ENCODE assay signal across 1 cellular context in genomic region chrX:1453951-1454785, GRCh38.
TF ChIP-seq lines count a peak whose summit lies in the region.

No MANE protein-coding gene starts in this region.

TF ChIP-seq in HepG2, 621 proteins besides CTCF, POLR2A, EP300 and RAD21 (continued from another document and continues in another):
- TF ChIP-seq ZBTB3 (CRISPR knock-in tag; IDR thresholded peaks at IDR 0.05; ENCODE audit: borderline replicate concordance, low read depth) = no peak
- no peak for TF ChIP-seq MIER2 (CRISPR knock-in tag; IDR thresholded peaks at IDR 0.05)
- no peak for TF ChIP-seq TBL1XR1 (IDR thresholded peaks at IDR 0.05; ENCODE audit: borderline replicate concordance, low read length, partially characterized antibody)
- no peak for TF ChIP-seq WIZ (CRISPR knock-in tag; IDR thresholded peaks at IDR 0.05)
- TF ChIP-seq, protein P1, sequence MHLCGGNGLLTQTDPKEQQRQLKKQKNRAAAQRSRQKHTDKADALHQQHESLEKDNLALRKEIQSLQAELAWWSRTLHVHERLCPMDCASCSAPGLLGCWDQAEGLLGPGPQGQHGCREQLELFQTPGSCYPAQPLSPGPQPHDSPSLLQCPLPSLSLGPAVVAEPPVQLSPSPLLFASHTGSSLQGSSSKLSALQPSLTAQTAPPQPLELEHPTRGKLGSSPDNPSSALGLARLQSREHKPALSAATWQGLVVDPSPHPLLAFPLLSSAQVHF (CRISPR knock-in tag; IDR thresholded peaks at IDR 0.05) = no peak
- TF ChIP-seq ZSCAN25 (CRISPR knock-in tag; IDR thresholded peaks at IDR 0.05) = no peak
- no peak for TF ChIP-seq ATF3 (CRISPR knock-in tag; IDR thresholded peaks at IDR 0.05)
- no peak for TF ChIP-seq FOXA1 (IDR thresholded peaks at IDR 0.05)
- no peak for TF ChIP-seq FOXA1 (CRISPR knock-in tag; IDR thresholded peaks at IDR 0.05)
- TF ChIP-seq NR2F2 (IDR thresholded peaks at IDR 0.05; ENCODE audit: borderline replicate concordance, low read depth) = no peak
- TF ChIP-seq ZNF891 (CRISPR knock-in tag; IDR thresholded peaks at IDR 0.05) = no peak
- peak; percentile 37; the same call in 1 of the 2 replicates for TF ChIP-seq HOXA3 (CRISPR knock-in tag; IDR thresholded peaks at IDR 0.05)
- TF ChIP-seq ZNF883 (CRISPR knock-in tag; IDR thresholded peaks at IDR 0.05; ENCODE audit: not compliant biosample characterization) = no peak
- peak; percentile 64 for TF ChIP-seq XRCC5 (optimal IDR thresholded peaks at IDR 0.05; ENCODE audit: low read length)
- no peak for TF ChIP-seq HNF4G (IDR thresholded peaks at IDR 0.05; ENCODE audit: borderline replicate concordance, low read depth, low read length)
- TF ChIP-seq HNF4G (CRISPR knock-in tag; IDR thresholded peaks at IDR 0.05; ENCODE audit: borderline replicate concordance, low read depth) = no peak
- TF ChIP-seq DNMT3B (CRISPR knock-in tag; conservative IDR thresholded peaks at IDR 0.05) = no peak
- TF ChIP-seq ZNF724P (CRISPR knock-in tag; IDR thresholded peaks at IDR 0.05; ENCODE audit: borderline replicate concordance) = no peak
- TF ChIP-seq SRSF9 (IDR thresholded peaks at IDR 0.05; ENCODE audit: borderline replicate concordance, insufficient read depth, low read depth, low read length, poor library complexity, severe bottlenecking) = no peak
- no peak for TF ChIP-seq NFYB (CRISPR knock-in tag; IDR thresholded peaks at IDR 0.05)
- no peak for TF ChIP-seq GTF3A (CRISPR knock-in tag; conservative IDR thresholded peaks at IDR 0.05)
- TF ChIP-seq ZNF747 (CRISPR knock-in tag; IDR thresholded peaks at IDR 0.05; ENCODE audit: borderline replicate concordance) = no peak
- TF ChIP-seq AFF4 (CRISPR knock-in tag; IDR thresholded peaks at IDR 0.05) = no peak
- TF ChIP-seq ZNF329 (CRISPR knock-in tag; IDR thresholded peaks at IDR 0.05; ENCODE audit: low read depth) = no peak
- peak; percentile 98 for TF ChIP-seq ZBTB7B (CRISPR knock-in tag; IDR thresholded peaks at IDR 0.05)
- no peak for TF ChIP-seq ZFP41 (CRISPR knock-in tag; IDR thresholded peaks at IDR 0.05; ENCODE audit: borderline replicate concordance)
- no peak for TF ChIP-seq RELA (CRISPR knock-in tag; IDR thresholded peaks at IDR 0.05)
- no peak for TF ChIP-seq NFE2 (CRISPR knock-in tag; IDR thresholded peaks at IDR 0.05)
- TF ChIP-seq ZIK1 (CRISPR knock-in tag; IDR thresholded peaks at IDR 0.05; ENCODE audit: borderline replicate concordance, low read depth) = no peak
- no peak for TF ChIP-seq PAWR (CRISPR knock-in tag; IDR thresholded peaks at IDR 0.05; ENCODE audit: borderline replicate concordance)
- TF ChIP-seq NFKB2 (CRISPR knock-in tag; IDR thresholded peaks at IDR 0.05; ENCODE audit: borderline replicate concordance) = peak; percentile 21; the same call in 1 of the 2 replicates
- TF ChIP-seq, protein P2, sequence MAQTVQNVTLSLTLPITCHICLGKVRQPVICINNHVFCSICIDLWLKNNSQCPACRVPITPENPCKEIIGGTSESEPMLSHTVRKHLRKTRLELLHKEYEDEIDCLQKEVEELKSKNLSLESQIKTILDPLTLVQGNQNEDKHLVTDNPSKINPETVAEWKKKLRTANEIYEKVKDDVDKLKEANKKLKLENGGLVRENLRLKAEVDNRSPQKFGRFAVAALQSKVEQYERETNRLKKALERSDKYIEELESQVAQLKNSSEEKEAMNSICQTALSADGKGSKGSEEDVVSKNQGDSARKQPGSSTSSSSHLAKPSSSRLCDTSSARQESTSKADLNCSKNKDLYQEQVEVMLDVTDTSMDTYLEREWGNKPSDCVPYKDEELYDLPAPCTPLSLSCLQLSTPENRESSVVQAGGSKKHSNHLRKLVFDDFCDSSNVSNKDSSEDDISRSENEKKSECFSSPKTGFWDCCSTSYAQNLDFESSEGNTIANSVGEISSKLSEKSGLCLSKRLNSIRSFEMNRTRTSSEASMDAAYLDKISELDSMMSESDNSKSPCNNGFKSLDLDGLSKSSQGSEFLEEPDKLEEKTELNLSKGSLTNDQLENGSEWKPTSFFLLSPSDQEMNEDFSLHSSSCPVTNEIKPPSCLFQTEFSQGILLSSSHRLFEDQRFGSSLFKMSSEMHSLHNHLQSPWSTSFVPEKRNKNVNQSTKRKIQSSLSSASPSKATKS (CRISPR knock-in tag; IDR thresholded peaks at IDR 0.05) = no peak
- TF ChIP-seq ZBTB37 (CRISPR knock-in tag; IDR thresholded peaks at IDR 0.05) = no peak
- TF ChIP-seq SRSF1 (optimal IDR thresholded peaks at IDR 0.05; ENCODE audit: low read depth, low read length) = no peak
- TF ChIP-seq MED8 (CRISPR knock-in tag; IDR thresholded peaks at IDR 0.05; ENCODE audit: insufficient replicate concordance) = no peak
- TF ChIP-seq ZMAT3 (CRISPR knock-in tag; conservative IDR thresholded peaks at IDR 0.05) = no peak
- TF ChIP-seq, protein P3, sequence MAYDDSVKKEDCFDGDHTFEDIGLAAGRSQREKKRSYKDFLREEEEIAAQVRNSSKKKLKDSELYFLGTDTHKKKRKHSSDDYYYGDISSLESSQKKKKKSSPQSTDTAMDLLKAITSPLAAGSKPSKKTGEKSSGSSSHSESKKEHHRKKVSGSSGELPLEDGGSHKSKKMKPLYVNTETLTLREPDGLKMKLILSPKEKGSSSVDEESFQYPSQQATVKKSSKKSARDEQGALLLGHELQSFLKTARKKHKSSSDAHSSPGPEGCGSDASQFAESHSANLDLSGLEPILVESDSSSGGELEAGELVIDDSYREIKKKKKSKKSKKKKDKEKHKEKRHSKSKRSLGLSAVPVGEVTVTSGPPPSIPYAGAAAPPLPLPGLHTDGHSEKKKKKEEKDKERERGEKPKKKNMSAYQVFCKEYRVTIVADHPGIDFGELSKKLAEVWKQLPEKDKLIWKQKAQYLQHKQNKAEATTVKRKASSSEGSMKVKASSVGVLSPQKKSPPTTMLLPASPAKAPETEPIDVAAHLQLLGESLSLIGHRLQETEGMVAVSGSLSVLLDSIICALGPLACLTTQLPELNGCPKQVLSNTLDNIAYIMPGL (CRISPR knock-in tag; IDR thresholded peaks at IDR 0.05; ENCODE audit: borderline replicate concordance in 1 of 2, low read depth in 1 of 2) = peak; percentile 32 to 44; a peak in 1 of 4 replicates
- no peak for TF ChIP-seq TOPORS (CRISPR knock-in tag; IDR thresholded peaks at IDR 0.05)
- no peak for TF ChIP-seq REL (CRISPR knock-in tag; conservative IDR thresholded peaks at IDR 0.05)
- TF ChIP-seq ZNF672 (CRISPR knock-in tag; IDR thresholded peaks at IDR 0.05) = no peak
- no peak for TF ChIP-seq PCBP2 (optimal IDR thresholded peaks at IDR 0.05; ENCODE audit: low read depth, low read length, poor library complexity, severe bottlenecking)
- TF ChIP-seq JDP2 (CRISPR knock-in tag; IDR thresholded peaks at IDR 0.05; ENCODE audit: borderline replicate concordance) = no peak
- no peak for TF ChIP-seq RORA (CRISPR knock-in tag; IDR thresholded peaks at IDR 0.05)
- no peak for TF ChIP-seq ARNT2 (CRISPR knock-in tag; IDR thresholded peaks at IDR 0.05; ENCODE audit: low read depth)
- TF ChIP-seq ZNF382 (CRISPR knock-in tag; IDR thresholded peaks at IDR 0.05; ENCODE audit: borderline replicate concordance) = no peak
- TF ChIP-seq MIXL1 (CRISPR knock-in tag; IDR thresholded peaks at IDR 0.05) = no peak
- TF ChIP-seq CBX1 (IDR thresholded peaks at IDR 0.05; ENCODE audit: low read depth) = peak; percentile 35
- 0 out of 2 replicates have a peak, but pooled peaks have one; percentile 33 for TF ChIP-seq BORCS8-MEF2B (CRISPR knock-in tag; IDR thresholded peaks at IDR 0.05)
- TF ChIP-seq YY1 (IDR thresholded peaks at IDR 0.05; ENCODE audit: insufficient read depth, insufficient replicate concordance, low read depth, low read length) = peak; percentile 21
- TF ChIP-seq, protein P4, sequence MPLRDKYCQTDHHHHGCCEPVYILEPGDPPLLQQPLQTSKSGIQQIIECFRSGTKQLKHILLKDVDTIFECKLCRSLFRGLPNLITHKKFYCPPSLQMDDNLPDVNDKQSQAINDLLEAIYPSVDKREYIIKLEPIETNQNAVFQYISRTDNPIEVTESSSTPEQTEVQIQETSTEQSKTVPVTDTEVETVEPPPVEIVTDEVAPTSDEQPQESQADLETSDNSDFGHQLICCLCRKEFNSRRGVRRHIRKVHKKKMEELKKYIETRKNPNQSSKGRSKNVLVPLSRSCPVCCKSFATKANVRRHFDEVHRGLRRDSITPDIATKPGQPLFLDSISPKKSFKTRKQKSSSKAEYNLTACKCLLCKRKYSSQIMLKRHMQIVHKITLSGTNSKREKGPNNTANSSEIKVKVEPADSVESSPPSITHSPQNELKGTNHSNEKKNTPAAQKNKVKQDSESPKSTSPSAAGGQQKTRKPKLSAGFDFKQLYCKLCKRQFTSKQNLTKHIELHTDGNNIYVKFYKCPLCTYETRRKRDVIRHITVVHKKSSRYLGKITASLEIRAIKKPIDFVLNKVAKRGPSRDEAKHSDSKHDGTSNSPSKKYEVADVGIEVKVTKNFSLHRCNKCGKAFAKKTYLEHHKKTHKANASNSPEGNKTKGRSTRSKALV (CRISPR knock-in tag; IDR thresholded peaks at IDR 0.05) = no peak
- no peak for TF ChIP-seq CREB3 (CRISPR knock-in tag; IDR thresholded peaks at IDR 0.05)
- no peak for TF ChIP-seq ASH2L (IDR thresholded peaks at IDR 0.05; ENCODE audit: insufficient read length, low read depth, low read length)
- 0 out of 2 replicates have a peak, but pooled peaks have one; percentile 39 for TF ChIP-seq MXD4 (CRISPR knock-in tag; IDR thresholded peaks at IDR 0.05)
- TF ChIP-seq SMAD3 (CRISPR knock-in tag; IDR thresholded peaks at IDR 0.05) = no peak
- TF ChIP-seq ZNF121 (CRISPR knock-in tag; IDR thresholded peaks at IDR 0.05) = no peak
- no peak for TF ChIP-seq ZNF180 (CRISPR knock-in tag; IDR thresholded peaks at IDR 0.05; ENCODE audit: borderline replicate concordance, low read depth)
- TF ChIP-seq SIX4 (CRISPR knock-in tag; IDR thresholded peaks at IDR 0.05) = no peak
- TF ChIP-seq MTERF4 (CRISPR knock-in tag; IDR thresholded peaks at IDR 0.05) = no peak
